10 cellular contexts compared by ENCODE assay signal in the genomic region with DNA sequence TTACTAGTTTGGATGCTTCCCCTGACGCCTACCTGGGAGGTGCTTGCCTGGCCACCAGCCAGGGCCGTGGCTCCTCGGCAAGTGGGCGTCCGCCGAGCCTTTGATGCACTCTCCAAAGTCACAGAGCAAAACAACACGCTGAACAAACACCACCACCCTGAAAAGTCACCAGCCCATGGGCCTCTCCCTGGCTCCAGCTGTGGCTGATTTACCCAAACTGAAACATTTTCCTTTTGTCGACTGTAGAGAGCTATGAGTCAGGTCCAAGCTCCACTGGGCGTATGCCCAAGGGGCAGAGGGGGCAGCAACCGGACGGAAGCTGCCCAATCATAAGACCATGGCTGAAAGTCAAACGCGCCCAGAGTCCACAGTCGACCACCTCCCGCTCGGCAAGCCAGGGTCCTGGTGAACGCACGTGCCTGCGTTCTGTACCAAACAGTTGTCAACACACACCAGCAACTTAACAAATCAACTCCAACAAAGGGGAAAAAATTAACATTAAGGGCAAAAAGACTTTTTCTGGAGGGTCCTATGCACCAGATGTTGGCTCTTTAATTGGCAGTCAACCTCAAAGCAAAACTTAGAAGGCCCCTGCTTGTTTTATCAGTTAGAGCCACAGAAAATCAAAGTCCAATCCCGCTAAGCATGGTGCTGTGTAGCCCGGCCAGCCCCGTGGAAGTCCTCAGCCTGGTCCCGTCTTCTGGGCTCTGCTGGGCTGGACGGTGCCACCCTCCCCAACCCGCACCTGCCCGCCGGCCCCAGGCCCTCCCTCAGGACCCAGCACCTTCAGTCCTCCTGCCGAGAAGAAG. TPM values are rescaled to one million over a fixed set of nuclear protein-coding genes. Genes with fewer than 3 reads are reported as not detected.
DNase-seq lines count a peak whose midpoint lies in the region; ATAC-seq, FAIRE-seq and TF ChIP-seq lines count a peak whose summit lies in the region.
"Had no signal": no experiment of that assay in that cellular context is flagged by ENCODE, and none has a peak within 500 bp of the region (broad histone marks: within the 10 kb centered on the region; RNA-seq: fewer than 3 reads in every experiment).

No MANE protein-coding gene starts in this region.

- intact Hi-C loops in sciatic nerve (cut with DNase I) = loop anchor here (10.0 kb wide), 1 partner anchor 144 kb away; no protein-coding TSS in a partner anchor

- no peaks in the 10 kb centered on the region for H3K9me3 Mint-ChIP-seq in endothelial cell (ENCODE audit: unreplicated experiment)
- H3K9me3 Mint-ChIP-seq: T-helper 1 cell treated with Interleukin-12 subunit alpha and Interleukin-12 subunit beta and Interleukin-4 antibody, amounts not matched to agents 30 μg/mL and 1 μg/mL, for 36 hours had no signal

- DNase-seq in Daoy (ENCODE audit: low read depth) (peak; percentile 63), NCI-H345 treated with DMSO at 0.1 percent for 48 hours (lab: John Stamatoyannopoulos, UW; ENCODE audit: unreplicated experiment) (peak; percentile 95), endothelial cell (ENCODE audit: low spot score) (no peak), sciatic nerve (ENCODE audit: low spot score) (peak; percentile 67), D721Med (ENCODE audit: insufficient read length, low spot score) (no peak)
- no peak for DNase-seq in stimulated activated CD8-positive, alpha-beta memory T cell treated with anti-CD3 and anti-CD28 coated beads, Interleukin-4, amount 100 ng/mL, for 48 hours

- ATAC-seq in sciatic nerve = peak; percentile 50
- no peak for ATAC-seq in GM21529 (IDR thresholded peaks at IDR 0.05; ENCODE audit: unreplicated experiment)
- no peak for ATAC-seq in HG02571 (IDR thresholded peaks at IDR 0.05; ENCODE audit: unreplicated experiment)
- ATAC-seq: heart left ventricle had no signal

- FAIRE-seq in D721Med (lab: Jason Lieb, UNC) = no peak

- H3K27ac Mint-ChIP-seq in endothelial cell (ENCODE audit: unreplicated experiment) = no peak overlapping the region
- H3K27ac Mint-ChIP-seq: T-helper 1 cell treated with Interleukin-12 subunit alpha and Interleukin-12 subunit beta and Interleukin-4 antibody, amounts not matched to agents 30 μg/mL and 1 μg/mL, for 36 hours had no signal

- H3K4me1 Mint-ChIP-seq in endothelial cell (ENCODE audit: unreplicated experiment) = peaks cover 62% of the 10 kb centered on the region

- TF ChIP-seq CTCF in endothelial cell (IDR thresholded peaks at IDR 0.05; ENCODE audit: unreplicated experiment) (no peak), D721Med (IDR thresholded peaks at IDR 0.05; ENCODE audit: insufficient read depth, missing control alignments) (no peak)

- peak overlapping the region; percentile 37 for H3K4me3 Mint-ChIP-seq in endothelial cell (ENCODE audit: unreplicated experiment)
- H3K4me3 Mint-ChIP-seq: T-helper 1 cell treated with Interleukin-12 subunit alpha and Interleukin-12 subunit beta and Interleukin-4 antibody, amounts not matched to agents 30 μg/mL and 1 μg/mL, for 36 hours had no signal

- H3K36me3 Mint-ChIP-seq in endothelial cell (ENCODE audit: low read depth, unreplicated experiment) = peaks cover 16% of the 10 kb centered on the region

- H3K27me3 Mint-ChIP-seq in endothelial cell (ENCODE audit: unreplicated experiment) = peaks cover 6% of the 10 kb centered on the region

RNA-seq across cellular contexts. Expression of a gene that starts 47.3 kb away (rescaled TPM):
- 20.3 and 26.5 TPM in 2 replicates for total RNA-seq in Daoy (2014; rRNA removed; shearing (Covaris generic))
- 126 TPM for total RNA-seq in endothelial cell (ENCODE audit: unreplicated experiment)
- 46.9 TPM for total RNA-seq in sciatic nerve

RNA-seq across cellular contexts. Expression of a gene that starts 48.1 kb away (rescaled TPM):
- 1.3 and 1.7 TPM in 2 replicates for total RNA-seq in Daoy (2014; rRNA removed; shearing (Covaris generic))
- total RNA-seq in endothelial cell (ENCODE audit: unreplicated experiment) (7.7 TPM), sciatic nerve (12.6 TPM)

Comparison
In these comparisons a context has a peak if more than half of its experiments do, and no peak if none do; other contexts are left out.
1. DNase-seq: peak in Daoy (single experiment), NCI-H345 treated with DMSO at 0.1 percent for 48 hours (single experiment) and sciatic nerve (single experiment); none in endothelial cell (single experiment), D721Med (single experiment) and stimulated activated CD8-positive, alpha-beta memory T cell treated with anti-CD3 and anti-CD28 coated beads, Interleukin-4, amount 100 ng/mL, for 48 hours (single experiment).